27 cellular contexts compared by ENCODE assay signal in genomic region chr11:88303037-88303436, GRCh38. TPM values are rescaled to one million over a fixed set of nuclear protein-coding genes. Genes with fewer than 3 reads are reported as not detected.
A peak's percentile ranks its signal among the peaks of the same experiment; 100 is the strongest.
DNase-seq lines count a peak whose midpoint lies in the region; ATAC-seq, FAIRE-seq and TF ChIP-seq lines count a peak whose summit lies in the region.
"Had no signal": no experiment of that assay in that cellular context is flagged by ENCODE, and none has a peak within 500 bp of the region (broad histone marks: within the 10 kb centered on the region; RNA-seq: fewer than 3 reads in every experiment).

No MANE protein-coding gene starts in this region.

- H3K36me3 Mint-ChIP-seq in activated T-cell treated with anti-CD3 and anti-CD28 coated beads, Interleukin-2, amount 50 U/mL, for 24 hours (ENCODE audit: low read depth), result peaks cover 96% of the 10 kb centered on the region
- peaks cover 82% of the 10 kb centered on the region for H3K36me3 Mint-ChIP-seq in activated T-helper 1 cell treated with anti-CD3 and anti-CD28 coated beads, Interleukin-12 subunit alpha, Interleukin-12 subunit beta, Interleukin-2, Interleukin-4 antibody, amounts not matched to agents 30 ng/mL and 10 ng/mL and 1 ng/mL, durations not matched to agents 14 hours and 24 hours and 36 hours (ENCODE audit: low read depth)
- H3K36me3 Mint-ChIP-seq in stimulated activated effector memory CD8-positive, alpha-beta T cell treated with anti-CD3 and anti-CD28 coated beads, Interleukin-12 subunit alpha, Interleukin-12 subunit beta, amount 100 ng/mL, for 72 hours, result peaks cover 100% of the 10 kb centered on the region
- peaks cover 32 to 86% (median 67%) of the 10 kb centered on the region in 3 donors for H3K36me3 Mint-ChIP-seq in naive thymus-derived CD8-positive, alpha-beta T cell

- no peaks in the 10 kb centered on the region for H3K27me3 Mint-ChIP-seq in activated T-cell treated with anti-CD3 and anti-CD28 coated beads, Interleukin-2, amount 50 U/mL, for 24 hours
- H3K27me3 Mint-ChIP-seq in activated T-helper 1 cell treated with anti-CD3 and anti-CD28 coated beads, Interleukin-12 subunit alpha, Interleukin-12 subunit beta, Interleukin-2, Interleukin-4 antibody, amounts not matched to agents 30 ng/mL and 10 ng/mL and 1 ng/mL, durations not matched to agents 14 hours and 24 hours and 36 hours (ENCODE audit: insufficient read depth), result no peaks in the 10 kb centered on the region
- no peaks in the 10 kb centered on the region for H3K27me3 Mint-ChIP-seq in naive thymus-derived CD8-positive, alpha-beta T cell
- H3K27me3 Mint-ChIP-seq: B cell, IgD-negative memory B cell had no signal

- peak; percentile 27 for ATAC-seq in stimulated activated effector memory CD8-positive, alpha-beta T cell treated with anti-CD3 and anti-CD28 coated beads, Interleukin-12 subunit alpha, Interleukin-12 subunit beta, amount 100 ng/mL, for 72 hours
- no peak for ATAC-seq in naive thymus-derived CD8-positive, alpha-beta T cell
- ATAC-seq in foreskin keratinocyte, result no peak
- ATAC-seq: activated T-cell treated with anti-CD3 and anti-CD28 coated beads, Interleukin-2, amount 50 U/mL, for 4 hours; psoas muscle had no signal

- intact Hi-C loops in activated T-helper 1 cell treated with anti-CD3 and anti-CD28 coated beads, Interleukin-12 subunit alpha, Interleukin-12 subunit beta, Interleukin-2, Interleukin-4 antibody, amounts not matched to agents 30 ng/mL and 10 ng/mL and 1 ng/mL, durations not matched to agents 14 hours and 24 hours and 36 hours (cut with micrococcal nuclease), result loop anchor here (10.0 kb wide), 1 partner anchor 198 kb away; no protein-coding TSS in a partner anchor

- no peak for DNase-seq in activated T-cell treated with anti-CD3 and anti-CD28 coated beads, Interleukin-2, amount 50 U/mL, for 24 hours
- DNase-seq in activated T-cell treated with anti-CD3 and anti-CD28 coated beads, Interleukin-2, amount 50 U/mL, for 1 hour, result no peak
- DNase-seq in GM19239 (ENCODE audit: insufficient read length, low spot score), result no peak
- DNase-seq in activated T-helper 1 cell treated with anti-CD3 and anti-CD28 coated beads, Interleukin-12 subunit alpha, Interleukin-12 subunit beta, Interleukin-2, Interleukin-4 antibody, amounts not matched to agents 30 ng/mL and 10 ng/mL and 1 ng/mL, durations not matched to agents 14 hours and 24 hours and 36 hours (ENCODE audit: low spot score), result no peak
- peak in 1 of 2 donors; percentile 54 for DNase-seq in stimulated activated effector memory CD8-positive, alpha-beta T cell treated with anti-CD3 and anti-CD28 coated beads, Interleukin-12 subunit alpha, Interleukin-12 subunit beta, amount 100 ng/mL, for 72 hours (ENCODE audit: low spot score in 2 of 2)
- no peak for DNase-seq in naive thymus-derived CD8-positive, alpha-beta T cell
- no peak for DNase-seq in foreskin keratinocyte
- DNase-seq in stimulated activated CD4-positive, alpha-beta T cell treated with anti-CD3 and anti-CD28 coated beads, Interleukin-2, amount 100 ng/mL, for 48 hours, result no peak
- DNase-seq: activated CD4-positive, alpha-beta T cell treated with anti-CD3 and anti-CD28 coated beads, Interleukin-2, amount 50 U/mL, for 48 hours; activated T-cell treated with anti-CD3 and anti-CD28 coated beads, Interleukin-2, amount 50 U/mL, for 4 hours; DND-41; dorsolateral prefrontal cortex; kidney glomerular epithelial cell; NCI-H1105; NCI-H2029; NCI-H226; NCI-H748 treated with DMSO at 0.1 percent for 48 hours; psoas muscle; stimulated activated CD4-positive, alpha-beta T cell treated with anti-CD3 and anti-CD28 coated beads, Interleukin-15, amount 100 ng/mL, for 24 hours; stimulated activated CD8-positive, alpha-beta memory T cell treated with anti-CD3 and anti-CD28 coated beads, Interleukin-4, amount 100 ng/mL, for 48 hours; substantia nigra had no signal

- no peaks in the 10 kb centered on the region for H3K9me3 Mint-ChIP-seq in activated T-cell treated with anti-CD3 and anti-CD28 coated beads, Interleukin-2, amount 50 U/mL, for 24 hours
- H3K9me3 Mint-ChIP-seq in activated T-helper 1 cell treated with anti-CD3 and anti-CD28 coated beads, Interleukin-12 subunit alpha, Interleukin-12 subunit beta, Interleukin-2, Interleukin-4 antibody, amounts not matched to agents 30 ng/mL and 10 ng/mL and 1 ng/mL, durations not matched to agents 14 hours and 24 hours and 36 hours, result peaks cover 11% of the 10 kb centered on the region
- no peaks in the 10 kb centered on the region for H3K9me3 Mint-ChIP-seq in stimulated activated effector memory CD8-positive, alpha-beta T cell treated with anti-CD3 and anti-CD28 coated beads, Interleukin-12 subunit alpha, Interleukin-12 subunit beta, amount 100 ng/mL, for 72 hours
- peaks cover 0 to 8% (median 0%) of the 10 kb centered on the region in 9 donors for H3K9me3 Mint-ChIP-seq in naive thymus-derived CD8-positive, alpha-beta T cell
- H3K9me3 Mint-ChIP-seq: IgD-negative memory B cell had no signal

- peak overlapping the region; percentile 64 for H3K27ac Mint-ChIP-seq in activated T-cell treated with anti-CD3 and anti-CD28 coated beads, Interleukin-2, amount 50 U/mL, for 24 hours
- peak overlapping the region; percentile 76 for H3K27ac Mint-ChIP-seq in activated T-helper 1 cell treated with anti-CD3 and anti-CD28 coated beads, Interleukin-12 subunit alpha, Interleukin-12 subunit beta, Interleukin-2, Interleukin-4 antibody, amounts not matched to agents 30 ng/mL and 10 ng/mL and 1 ng/mL, durations not matched to agents 14 hours and 24 hours and 36 hours
- peak overlapping the region; percentile 84 for H3K27ac Mint-ChIP-seq in stimulated activated effector memory CD8-positive, alpha-beta T cell treated with anti-CD3 and anti-CD28 coated beads, Interleukin-12 subunit alpha, Interleukin-12 subunit beta, amount 100 ng/mL, for 72 hours
- peak overlapping the region in 3 of 10 donors; percentile 18 to 45 (median 26) for H3K27ac Mint-ChIP-seq in naive thymus-derived CD8-positive, alpha-beta T cell
- H3K27ac Mint-ChIP-seq: B cell had no signal

- H3K27me3 ChIP-seq in foreskin keratinocyte, result no peaks in the 10 kb centered on the region
- H3K27me3 ChIP-seq: dorsolateral prefrontal cortex had no signal

- H3K4me3 Mint-ChIP-seq in activated T-cell treated with anti-CD3 and anti-CD28 coated beads, Interleukin-2, amount 50 U/mL, for 24 hours, result no peak overlapping the region
- H3K4me3 Mint-ChIP-seq in activated T-helper 1 cell treated with anti-CD3 and anti-CD28 coated beads, Interleukin-12 subunit alpha, Interleukin-12 subunit beta, Interleukin-2, Interleukin-4 antibody, amounts not matched to agents 30 ng/mL and 10 ng/mL and 1 ng/mL, durations not matched to agents 14 hours and 24 hours and 36 hours, result peak overlapping the region; percentile 3
- peak overlapping the region; percentile 41 for H3K4me3 Mint-ChIP-seq in stimulated activated effector memory CD8-positive, alpha-beta T cell treated with anti-CD3 and anti-CD28 coated beads, Interleukin-12 subunit alpha, Interleukin-12 subunit beta, amount 100 ng/mL, for 72 hours
- H3K4me3 Mint-ChIP-seq in naive thymus-derived CD8-positive, alpha-beta T cell, result no peak overlapping the region
- H3K4me3 Mint-ChIP-seq: activated T-cell treated with anti-CD3 and anti-CD28 coated beads, Interleukin-2, amount 50 U/mL, for 4 hours; B cell had no signal

- H3K27ac ChIP-seq in foreskin keratinocyte, result no peak overlapping the region
- H3K27ac ChIP-seq: dorsolateral prefrontal cortex, psoas muscle, RWPE1, SK-N-MC had no signal

- FAIRE-seq in GM19239 (lab: Jason Lieb, UNC), result peak; percentile 40
- FAIRE-seq: astrocyte, endothelial cell of umbilical vein had no signal

- TF ChIP-seq CTCF in foreskin keratinocyte (conservative IDR thresholded peaks at IDR 0.05), result no peak

- H3K4me1 Mint-ChIP-seq in activated T-cell treated with anti-CD3 and anti-CD28 coated beads, Interleukin-2, amount 50 U/mL, for 24 hours (ENCODE audit: low read depth), result peaks cover 48% of the 10 kb centered on the region
- H3K4me1 Mint-ChIP-seq in activated T-helper 1 cell treated with anti-CD3 and anti-CD28 coated beads, Interleukin-12 subunit alpha, Interleukin-12 subunit beta, Interleukin-2, Interleukin-4 antibody, amounts not matched to agents 30 ng/mL and 10 ng/mL and 1 ng/mL, durations not matched to agents 14 hours and 24 hours and 36 hours (ENCODE audit: low read depth), result peaks cover 50% of the 10 kb centered on the region
- peaks cover 64% of the 10 kb centered on the region for H3K4me1 Mint-ChIP-seq in stimulated activated effector memory CD8-positive, alpha-beta T cell treated with anti-CD3 and anti-CD28 coated beads, Interleukin-12 subunit alpha, Interleukin-12 subunit beta, amount 100 ng/mL, for 72 hours
- H3K4me1 Mint-ChIP-seq in naive thymus-derived CD8-positive, alpha-beta T cell, result peaks cover 7 to 50% (median 23%) of the 10 kb centered on the region in 4 donors

- H3K4me1 ChIP-seq in foreskin keratinocyte, result no peaks in the 10 kb centered on the region
- H3K4me1 ChIP-seq: psoas muscle had no signal

- POLR2A ChIA-PET in naive thymus-derived CD8-positive, alpha-beta T cell (lab: Charles Lee), result no interaction called here

RNA-seq across cellular contexts. Expression of gene CTSC, which starts 34.5 kb away (rescaled TPM):
- total RNA-seq in activated T-helper 1 cell treated with anti-CD3 and anti-CD28 coated beads, Interleukin-12 subunit alpha, Interleukin-12 subunit beta, Interleukin-2, Interleukin-4 antibody, amounts not matched to agents 30 ng/mL and 10 ng/mL and 1 ng/mL, durations not matched to agents 14 hours and 24 hours and 36 hours, result 99.4 and 99.6 TPM in 2 replicates
- 10 to 100 TPM; 37.3 to 41.5 TPM for total RNA-seq in naive thymus-derived CD8-positive, alpha-beta T cell
- 100 to 1,000 TPM in 1 of 3 donors, 10 to 100 TPM in 2; 88.7 to 166 (median 90.3) TPM for polyA plus RNA-seq in naive thymus-derived CD8-positive, alpha-beta T cell
- total RNA-seq in foreskin keratinocyte, result 372 and 455 TPM in 2 replicates
- polyA plus RNA-seq in foreskin keratinocyte, result 355 and 470 TPM in 2 replicates

Comparison
In these comparisons a context has a peak if more than half of its experiments do, and no peak if none do; other contexts are left out.
1. H3K4me3 Mint-ChIP-seq: peak in activated T-helper 1 cell treated with anti-CD3 and anti-CD28 coated beads, Interleukin-12 subunit alpha, Interleukin-12 subunit beta, Interleukin-2, Interleukin-4 antibody, amounts not matched to agents 30 ng/mL and 10 ng/mL and 1 ng/mL, durations not matched to agents 14 hours and 24 hours and 36 hours (single experiment) and stimulated activated effector memory CD8-positive, alpha-beta T cell treated with anti-CD3 and anti-CD28 coated beads, Interleukin-12 subunit alpha, Interleukin-12 subunit beta, amount 100 ng/mL, for 72 hours (single experiment); none in activated T-cell treated with anti-CD3 and anti-CD28 coated beads, Interleukin-2, amount 50 U/mL, for 24 hours (single experiment) and naive thymus-derived CD8-positive, alpha-beta T cell (0 of 10).